8 cellular contexts compared by ENCODE assay signal in genomic region chr6:31815025-31815838, GRCh38. TPM values are rescaled to one million over a fixed set of nuclear protein-coding genes. Genes with fewer than 3 reads are reported as not detected.
DNase-seq lines count a peak whose midpoint lies in the region; FAIRE-seq and TF ChIP-seq lines count a peak whose summit lies in the region.

TSS of gene HSPA1A (plus strand) at chr6:31815543. CDS start at chr6:31815757, 214 bp downstream.
TSS of gene HSPA1L (minus strand) at chr6:31815283. CDS start at chr6:31811972, 3,311 bp downstream.

- H3K4me1 ChIP-seq in SK-N-SH (ENCODE audit: control insufficient read depth in 1 of 2, insufficient read depth in 2 of 2, low read depth in 1 of 2, low read length in 1 of 2) (peaks cover 4 to 6% of the 10 kb centered on the region in 2 experiments; a peak in 2 of 4 replicates), neutrophil (ENCODE audit: control insufficient read depth in 1 of 2, insufficient read depth in 1 of 2, low read depth in 1 of 2, low read length in 1 of 2) (peaks cover 52 to 55% of the 10 kb centered on the region in 2 experiments), tibial nerve (peaks cover 0 to 42% (median 35%) of the 10 kb centered on the region in 4 donors)

- H4K20me1 ChIP-seq in SK-N-SH (ENCODE audit: insufficient read depth) = no peaks in the 10 kb centered on the region

- H3K27me3 ChIP-seq in MG63 (no peaks in the 10 kb centered on the region), SK-N-SH (ENCODE audit: insufficient read depth) (no peaks in the 10 kb centered on the region), neutrophil (no peaks in the 10 kb centered on the region), tibial nerve (no peaks in the 10 kb centered on the region)

- intact Hi-C loops in head of caudate nucleus (cut with DNase I) = no loop called here

- peak within 1 kb of the TSS; percentile 66 for H3K4me3 ChIP-seq in MG63
- peak within 1 kb of the TSS; percentile 62 to 79 for H3K4me3 ChIP-seq in SK-N-SH (ENCODE audit: low read depth in 2 of 2, low read length in 1 of 2)
- peak within 1 kb of the TSS; percentile 84 to 94 for H3K4me3 ChIP-seq in neutrophil (ENCODE audit: low read depth in 1 of 2, low read length in 1 of 2)
- H3K4me3 ChIP-seq in tibial nerve = peak within 1 kb of the TSS; percentile 57 to 71 (median 61)

- H3K9ac ChIP-seq in SK-N-SH = peak within 1 kb of the TSS; percentile 74; the same call in 1 of the 2 replicates

- H3K36me3 ChIP-seq in MG63 = no peaks in the 10 kb centered on the region; the same call in 1 of the 2 replicates
- no peaks in the 10 kb centered on the region for H3K36me3 ChIP-seq in SK-N-SH (replicated peaks in 1 of 2; ENCODE audit: control insufficient read depth in 1 of 2, insufficient read depth in 2 of 2, low read length in 1 of 2)
- peaks cover 16% of the 10 kb centered on the region for H3K36me3 ChIP-seq in neutrophil
- peaks cover 0 to 17% (median 0%) of the 10 kb centered on the region in 3 donors for H3K36me3 ChIP-seq in tibial nerve

- peak within 1 kb of the TSS; percentile 71 for H2AFZ ChIP-seq in SK-N-SH (ENCODE audit: low read depth)

- TF ChIP-seq EP300 in SK-N-SH (IDR thresholded peaks at IDR 0.05; ENCODE audit: borderline replicate concordance in 1 of 2, low read depth in 1 of 2, low read length in 1 of 2) (peak in 1 of 2 experiments; percentile 98; a peak in 2 of 4 replicates), tibial nerve (IDR thresholded peaks at IDR 0.05) (peak; percentile 72 to 100)

- 2% methylated on average over 44 of the region's 56 CpGs for WGBS in SK-N-SH (ENCODE audit: low lambda C conversion rate)
- 0 to 2% methylated on average over 13 to 54 of the region's 56 CpGs for WGBS in tibial nerve, 2 donors

- H3K79me2 ChIP-seq in SK-N-SH (ENCODE audit: insufficient read depth) = peaks cover 10% of the 10 kb centered on the region

- TF ChIP-seq CTCF in SK-N-SH (IDR thresholded peaks at IDR 0.05) = no peak
- peak; percentile 9 for TF ChIP-seq CTCF in neutrophil (IDR thresholded peaks at IDR 0.05)
- TF ChIP-seq CTCF in tibial nerve (IDR thresholded peaks at IDR 0.05) = peak in 2 of 5 experiments; percentile 42 to 51

- H3F3A ChIP-seq in SK-N-SH (replicated peaks; ENCODE audit: insufficient read depth) = peaks cover 11% of the 10 kb centered on the region

- DNase-seq in GM12892 (ENCODE audit: insufficient read length) = peak; percentile 57
- peak; percentile 93 for DNase-seq in MG63
- DNase-seq in SK-N-SH = peak; percentile 94
- DNase-seq in amniotic stem cell (lab: John Stamatoyannopoulos, UW) = peak; percentile 88
- peak; percentile 93 to 99 (median 97) for DNase-seq in head of caudate nucleus
- DNase-seq in tibial nerve (ENCODE audit: low spot score in 2 of 2) = peak; percentile 89 to 94
- no peak for DNase-seq in NCI-H2171 treated with DMSO at 0.1 percent for 48 hours (lab: John Stamatoyannopoulos, UW)

- peak within 1 kb of the TSS; percentile 97 for H3K4me2 ChIP-seq in SK-N-SH

- H3K9me3 ChIP-seq in MG63 (no peaks in the 10 kb centered on the region), SK-N-SH (no peaks in the 10 kb centered on the region), neutrophil (no peaks in the 10 kb centered on the region), tibial nerve (no peaks in the 10 kb centered on the region)

- no peak for TF ChIP-seq RAD21 in SK-N-SH (IDR thresholded peaks at IDR 0.05; ENCODE audit: low read length)

- FAIRE-seq in GM12892 (lab: Jason Lieb, UNC) = peak; percentile 5

- H3K9me2 ChIP-seq in SK-N-SH = no peaks in the 10 kb centered on the region

- POLR2A ChIA-PET in SK-N-SH (lab: Yijun Ruan, JAX) = interaction anchor here (0.5 to 2.2 kb wide), 15 partner anchors 9 to 313 kb away, joined by 3 to 10 read pairs (median 4); partner anchors contain the start of genes ATF6B, DDAH2, EHMT2 and HSPA1B

- CTCF ChIA-PET in SK-N-SH (lab: Yijun Ruan, JAX) = interaction anchor here (1.9 to 4.5 kb wide), 3 partner anchors 15 to 24 kb away, joined by 7 to 27 read pairs (median 13); partner anchors contain the start of gene VARS1

- TF ChIP-seq POLR2A in GM12892 (IDR thresholded peaks at IDR 0.05; ENCODE audit: low read depth, low read length) (peak; percentile 78), tibial nerve (IDR thresholded peaks at IDR 0.05) (peak; percentile 100)

- peak within 1 kb of the TSS; percentile 98 for H3K27ac ChIP-seq in SK-N-SH (ENCODE audit: low read depth in 2 of 2, low read length in 1 of 2)
- peak within 1 kb of the TSS; percentile 90 for H3K27ac ChIP-seq in neutrophil
- H3K27ac ChIP-seq in tibial nerve = peak within 1 kb of the TSS; percentile 96 to 100 (median 98)

TF ChIP-seq in SK-N-SH, 30 proteins besides CTCF, POLR2A, EP300 and RAD21 (continues in another document):
- TF ChIP-seq POLR2AphosphoS5 (IDR thresholded peaks at IDR 0.05; ENCODE audit: low read depth, low read length) (peak; percentile 100), RFX5 (IDR thresholded peaks at IDR 0.05; ENCODE audit: low read length) (peak; percentile 80), REST (IDR thresholded peaks at IDR 0.05; ENCODE audit: low read depth, low read length) (0 out of 2 replicates have a peak, but pooled peaks have one; percentile 41), RXRA (IDR thresholded peaks at IDR 0.05; ENCODE audit: borderline replicate concordance, low read depth) (no peak), MXI1 (IDR thresholded peaks at IDR 0.05; ENCODE audit: low read depth, low read length) (peak; percentile 76), TCF12 (IDR thresholded peaks at IDR 0.05) (no peak), EZH2phosphoT487 (IDR thresholded peaks at IDR 0.05; ENCODE audit: borderline replicate concordance, low read depth) (no peak), USF1 (IDR thresholded peaks at IDR 0.05; ENCODE audit: borderline replicate concordance, low read depth) (no peak), RCOR1 (IDR thresholded peaks at IDR 0.05; ENCODE audit: low read length) (0 out of 2 replicates have a peak, but pooled peaks have one; percentile 49), SMC3 (IDR thresholded peaks at IDR 0.05; ENCODE audit: low read depth, low read length) (0 out of 2 replicates have a peak, but pooled peaks have one; percentile 7), TAF1 (IDR thresholded peaks at IDR 0.05; ENCODE audit: borderline replicate concordance, low read depth, low read length) (peak; percentile 92; the same call in 1 of the 2 replicates), ZBTB33 (IDR thresholded peaks at IDR 0.05; ENCODE audit: borderline replicate concordance, low read depth) (no peak)

RNA-seq across cellular contexts. Expression of gene HSPA1A, which starts in this region (rescaled TPM):
- 8.1 TPM for polyA plus RNA-seq in GM12892 (2012; ENCODE audit: missing spikeins)
- total RNA-seq in MG63 (2014; rRNA removed; shearing (Covaris generic); ENCODE audit: low replicate concordance) = 32.5 and 71.8 TPM in 2 replicates
- polyA plus RNA-seq in SK-N-SH (2012; rRNA removed) = 71.1 and 119 TPM in 2 replicates
- polyA plus RNA-seq in SK-N-SH (2012; cell fraction: cytosol; rRNA removed) = 53.6 and 67.5 TPM in 2 replicates
- 83.3 and 95.8 TPM in 2 replicates for polyA plus RNA-seq in SK-N-SH (2012; cell fraction: nucleus; rRNA removed)
- total RNA-seq in tibial nerve = 100 to 1,000 TPM; 170 to 304 (median 221) TPM

RNA-seq across cellular contexts. Expression of gene HSPA1L, which starts in this region (rescaled TPM):
- polyA plus RNA-seq in GM12892 (2012; ENCODE audit: missing spikeins) = 1.2 TPM
- 0.33 and 0.39 TPM in 2 replicates for total RNA-seq in MG63 (2014; rRNA removed; shearing (Covaris generic); ENCODE audit: low replicate concordance)
- 0.69 and 0.83 TPM in 2 replicates for polyA plus RNA-seq in SK-N-SH (2012; rRNA removed)
- 0.79 and 0.85 TPM in 2 replicates for polyA plus RNA-seq in SK-N-SH (2012; cell fraction: cytosol; rRNA removed)
- polyA plus RNA-seq in SK-N-SH (2012; cell fraction: nucleus; rRNA removed) = 0.39 and 0.54 TPM in 2 replicates
- 1 to 10 TPM in 2 of 4 donors, under 1 TPM in 2; 0.20 to 2.4 (median 1.2) TPM for total RNA-seq in tibial nerve
